In genomic region chr10:75525067-75525466, GRCh38 we compare ENCODE assay signal across 20 cellular contexts.
"Had no signal": no experiment of that assay in that cellular context is flagged by ENCODE, and none has a peak within 500 bp of the region (broad histone marks: within the 10 kb centered on the region; RNA-seq: fewer than 3 reads in every experiment).

No MANE protein-coding gene starts in this region.

- DNase-seq: activated B cell treated with CpG ODN at 0.5 μM for 24 hours; activated CD4-positive, alpha-beta T cell treated with anti-CD3 and anti-CD28 coated beads for 48 hours; activated CD8-positive, alpha-beta T cell treated with anti-CD3 and anti-CD28 coated beads for 36 hours; activated effector memory CD4-positive, alpha-beta T cell treated with anti-CD3 and anti-CD28 coated beads, Interleukin-2, amount 50 U/mL, for 16 hours; activated T-cell treated with anti-CD3 and anti-CD28 coated beads, Interleukin-2, amount 50 U/mL, for 4 hours; amniotic stem cell; dorsolateral prefrontal cortex; endodermal cell; heart right ventricle; lower lobe of right lung; stimulated activated CD4-positive, alpha-beta T cell treated with anti-CD3 and anti-CD28 coated beads, Interleukin-4, amount 100 ng/mL, for 4 hours; stimulated activated CD8-positive, alpha-beta memory T cell treated with anti-CD3 and anti-CD28 coated beads, Interleukin-4, amount 100 ng/mL, for 48 hours; stimulated activated naive CD4-positive, alpha-beta T cell treated with Interleukin-2 at 50 U/mL for 16 hours; transverse colon had no signal

- H3K36me3 Mint-ChIP-seq: activated naive CD4-positive, alpha-beta T cell treated with anti-CD3 and anti-CD28 coated beads, Interleukin-2, amount 50 U/mL, for 72 hours had no signal

- H3K36me3 ChIP-seq: heart right ventricle, lower lobe of right lung, right atrium auricular region, transverse colon had no signal

- H3K27ac Mint-ChIP-seq: activated B cell treated with CpG ODN at 0.5 μM for 24 hours; activated CD8-positive, alpha-beta T cell treated with anti-CD3 and anti-CD28 coated beads for 36 hours; activated naive CD4-positive, alpha-beta T cell treated with anti-CD3 and anti-CD28 coated beads, Interleukin-2, amount 50 U/mL, for 72 hours; endodermal cell; mesothelial cell of epicardium; progenitor cell of endocrine pancreas had no signal

- H3K4me1 ChIP-seq: lower lobe of right lung, right atrium auricular region, transverse colon had no signal

- ATAC-seq: activated CD8-positive, alpha-beta T cell treated with anti-CD3 and anti-CD28 coated beads for 36 hours; activated naive CD4-positive, alpha-beta T cell treated with anti-CD3 and anti-CD28 coated beads, Interleukin-2, amount 50 U/mL, for 72 hours; activated T-cell treated with anti-CD3 and anti-CD28 coated beads, Interleukin-2, amount 50 U/mL, for 4 hours; heart right ventricle; lower lobe of right lung had no signal

- H3K4me1 Mint-ChIP-seq: activated B cell treated with CpG ODN at 0.5 μM for 24 hours, mesothelial cell of epicardium had no signal

- H3K4me3 Mint-ChIP-seq: activated B cell treated with CpG ODN at 0.5 μM for 24 hours; activated CD8-positive, alpha-beta T cell treated with anti-CD3 and anti-CD28 coated beads for 36 hours; activated T-cell treated with anti-CD3 and anti-CD28 coated beads, Interleukin-2, amount 50 U/mL, for 4 hours; endodermal cell; mesothelial cell of epicardium had no signal

- H3K9me3 Mint-ChIP-seq: activated CD8-positive, alpha-beta T cell treated with anti-CD3 and anti-CD28 coated beads for 36 hours; activated T-cell treated with anti-CD3 and anti-CD28 coated beads, Interleukin-2, amount 50 U/mL, for 4 hours; endodermal cell had no signal

- H3K9me3 ChIP-seq: lower lobe of right lung, right atrium auricular region, transverse colon had no signal

- H3K27me3 ChIP-seq: heart right ventricle, right atrium auricular region, transverse colon had no signal

- FAIRE-seq: frontal cortex had no signal

- H3K4me3 ChIP-seq: dorsolateral prefrontal cortex, heart right ventricle, lower lobe of right lung, right atrium auricular region, skin epidermis, transverse colon had no signal

- H3K27ac ChIP-seq: dorsolateral prefrontal cortex, heart right ventricle, lower lobe of right lung, right atrium auricular region, skin epidermis, transverse colon had no signal
